ENCODE assay signal across 1 cellular context in genomic region chr18:24426398-24427294, GRCh38.
TF ChIP-seq lines count a peak whose summit lies in the region.

Gene IMPACT, plus strand, starts transcription at chr18:24426670. Its CDS starts 87 bp downstream, at chr18:24426757.

TF ChIP-seq in HepG2, 621 proteins besides CTCF, POLR2A, EP300 and RAD21 (continued from another document):
- TF ChIP-seq, protein P1, sequence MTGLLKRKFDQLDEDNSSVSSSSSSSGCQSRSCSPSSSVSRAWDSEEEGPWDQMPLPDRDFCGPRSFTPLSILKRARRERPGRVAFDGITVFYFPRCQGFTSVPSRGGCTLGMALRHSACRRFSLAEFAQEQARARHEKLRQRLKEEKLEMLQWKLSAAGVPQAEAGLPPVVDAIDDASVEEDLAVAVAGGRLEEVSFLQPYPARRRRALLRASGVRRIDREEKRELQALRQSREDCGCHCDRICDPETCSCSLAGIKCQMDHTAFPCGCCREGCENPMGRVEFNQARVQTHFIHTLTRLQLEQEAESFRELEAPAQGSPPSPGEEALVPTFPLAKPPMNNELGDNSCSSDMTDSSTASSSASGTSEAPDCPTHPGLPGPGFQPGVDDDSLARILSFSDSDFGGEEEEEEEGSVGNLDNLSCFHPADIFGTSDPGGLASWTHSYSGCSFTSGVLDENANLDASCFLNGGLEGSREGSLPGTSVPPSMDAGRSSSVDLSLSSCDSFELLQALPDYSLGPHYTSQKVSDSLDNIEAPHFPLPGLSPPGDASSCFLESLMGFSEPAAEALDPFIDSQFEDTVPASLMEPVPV (CRISPR knock-in tag; IDR thresholded peaks at IDR 0.05): 0 out of 2 replicates have a peak, but pooled peaks have one; percentile 27
- TF ChIP-seq YEATS4 (CRISPR knock-in tag; IDR thresholded peaks at IDR 0.05; ENCODE audit: borderline replicate concordance) (peak; percentile 78; the same call in 1 of the 2 replicates), BCL6 (CRISPR knock-in tag; IDR thresholded peaks at IDR 0.05) (no peak), ZNF574 (CRISPR knock-in tag; IDR thresholded peaks at IDR 0.05) (peak; percentile 65), SP4 (CRISPR knock-in tag; IDR thresholded peaks at IDR 0.05) (peak; percentile 69; the same call in 1 of the 2 replicates), SALL1 (CRISPR knock-in tag; IDR thresholded peaks at IDR 0.05) (peak; percentile 46), FOXC1 (CRISPR knock-in tag; IDR thresholded peaks at IDR 0.05; ENCODE audit: borderline replicate concordance) (peak; percentile 88), SSRP1 (CRISPR knock-in tag; IDR thresholded peaks at IDR 0.05) (no peak), HDAC6 (IDR thresholded peaks at IDR 0.05; ENCODE audit: low read depth, low read length) (no peak), ZFP91 (CRISPR knock-in tag; IDR thresholded peaks at IDR 0.05; ENCODE audit: borderline replicate concordance) (peak; percentile 35; the same call in 1 of the 2 replicates), ZNF790 (CRISPR knock-in tag; IDR thresholded peaks at IDR 0.05; ENCODE audit: borderline replicate concordance) (peak; percentile 38; the same call in 1 of the 2 replicates), POLR2AphosphoS5 (IDR thresholded peaks at IDR 0.05; ENCODE audit: low read depth, low read length) (peak; percentile 46; the same call in 1 of the 2 replicates), ZNF230 (CRISPR knock-in tag; IDR thresholded peaks at IDR 0.05) (0 out of 2 replicates have a peak, but pooled peaks have one; percentile 42), ATF7-NPFF (CRISPR knock-in tag; IDR thresholded peaks at IDR 0.05; ENCODE audit: low read depth) (peak; percentile 38; the same call in 1 of the 2 replicates), MTF2 (CRISPR knock-in tag; IDR thresholded peaks at IDR 0.05; ENCODE audit: borderline replicate concordance) (peak; percentile 64; the same call in 1 of the 2 replicates), HOXD1 (CRISPR knock-in tag; IDR thresholded peaks at IDR 0.05) (no peak; the same call in 1 of the 2 replicates), HOXA5 (CRISPR knock-in tag; IDR thresholded peaks at IDR 0.05) (0 out of 2 replicates have a peak, but pooled peaks have one; percentile 47), ASH2L (IDR thresholded peaks at IDR 0.05; ENCODE audit: insufficient read length, low read depth, low read length) (peak; percentile 66), FOXO1 (CRISPR knock-in tag; IDR thresholded peaks at IDR 0.05) (0 out of 2 replicates have a peak, but pooled peaks have one; percentile 32), MYC (CRISPR knock-in tag; IDR thresholded peaks at IDR 0.05; ENCODE audit: borderline replicate concordance) (peak; percentile 82; the same call in 1 of the 2 replicates), ZNF451 (CRISPR knock-in tag; IDR thresholded peaks at IDR 0.05) (0 out of 2 replicates have a peak, but pooled peaks have one; percentile 54), MXD1 (CRISPR knock-in tag; IDR thresholded peaks at IDR 0.05) (peak; percentile 76; the same call in 1 of the 2 replicates), ATRX (CRISPR knock-in tag; IDR thresholded peaks at IDR 0.05; ENCODE audit: borderline replicate concordance) (no peak), KLF12 (CRISPR knock-in tag; IDR thresholded peaks at IDR 0.05; ENCODE audit: borderline replicate concordance) (peak; percentile 26; the same call in 1 of the 2 replicates), ZNF501 (CRISPR knock-in tag; IDR thresholded peaks at IDR 0.05) (peak; percentile 19; the same call in 1 of the 2 replicates), ZSCAN22 (CRISPR knock-in tag; IDR thresholded peaks at IDR 0.05) (no peak), ZNF296 (CRISPR knock-in tag; conservative IDR thresholded peaks at IDR 0.05) (no peak), HES4 (CRISPR knock-in tag; IDR thresholded peaks at IDR 0.05; ENCODE audit: borderline replicate concordance) (0 out of 2 replicates have a peak, but pooled peaks have one; percentile 5), SRSF1 (optimal IDR thresholded peaks at IDR 0.05; ENCODE audit: low read depth, low read length) (peak; percentile 57), STAG1 (CRISPR knock-in tag; IDR thresholded peaks at IDR 0.05) (no peak), MTA3 (CRISPR knock-in tag; IDR thresholded peaks at IDR 0.05) (no peak), GTF3A (CRISPR knock-in tag; conservative IDR thresholded peaks at IDR 0.05) (no peak)
- TF ChIP-seq, protein P2, sequence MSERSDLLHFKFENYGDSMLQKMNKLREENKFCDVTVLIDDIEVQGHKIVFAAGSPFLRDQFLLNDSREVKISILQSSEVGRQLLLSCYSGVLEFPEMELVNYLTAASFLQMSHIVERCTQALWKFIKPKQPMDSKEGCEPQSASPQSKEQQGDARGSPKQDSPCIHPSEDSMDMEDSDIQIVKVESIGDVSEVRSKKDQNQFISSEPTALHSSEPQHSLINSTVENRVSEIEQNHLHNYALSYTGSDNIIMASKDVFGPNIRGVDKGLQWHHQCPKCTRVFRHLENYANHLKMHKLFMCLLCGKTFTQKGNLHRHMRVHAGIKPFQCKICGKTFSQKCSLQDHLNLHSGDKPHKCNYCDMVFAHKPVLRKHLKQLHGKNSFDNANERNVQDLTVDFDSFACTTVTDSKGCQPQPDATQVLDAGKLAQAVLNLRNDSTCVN (CRISPR knock-in tag; IDR thresholded peaks at IDR 0.05; ENCODE audit: borderline replicate concordance): no peak
- TF ChIP-seq, protein P3, sequence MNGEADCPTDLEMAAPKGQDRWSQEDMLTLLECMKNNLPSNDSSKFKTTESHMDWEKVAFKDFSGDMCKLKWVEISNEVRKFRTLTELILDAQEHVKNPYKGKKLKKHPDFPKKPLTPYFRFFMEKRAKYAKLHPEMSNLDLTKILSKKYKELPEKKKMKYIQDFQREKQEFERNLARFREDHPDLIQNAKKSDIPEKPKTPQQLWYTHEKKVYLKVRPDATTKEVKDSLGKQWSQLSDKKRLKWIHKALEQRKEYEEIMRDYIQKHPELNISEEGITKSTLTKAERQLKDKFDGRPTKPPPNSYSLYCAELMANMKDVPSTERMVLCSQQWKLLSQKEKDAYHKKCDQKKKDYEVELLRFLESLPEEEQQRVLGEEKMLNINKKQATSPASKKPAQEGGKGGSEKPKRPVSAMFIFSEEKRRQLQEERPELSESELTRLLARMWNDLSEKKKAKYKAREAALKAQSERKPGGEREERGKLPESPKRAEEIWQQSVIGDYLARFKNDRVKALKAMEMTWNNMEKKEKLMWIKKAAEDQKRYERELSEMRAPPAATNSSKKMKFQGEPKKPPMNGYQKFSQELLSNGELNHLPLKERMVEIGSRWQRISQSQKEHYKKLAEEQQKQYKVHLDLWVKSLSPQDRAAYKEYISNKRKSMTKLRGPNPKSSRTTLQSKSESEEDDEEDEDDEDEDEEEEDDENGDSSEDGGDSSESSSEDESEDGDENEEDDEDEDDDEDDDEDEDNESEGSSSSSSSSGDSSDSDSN (CRISPR knock-in tag; IDR thresholded peaks at IDR 0.05): peak; percentile 71; the same call in 1 of the 2 replicates
- TF ChIP-seq, protein P4, sequence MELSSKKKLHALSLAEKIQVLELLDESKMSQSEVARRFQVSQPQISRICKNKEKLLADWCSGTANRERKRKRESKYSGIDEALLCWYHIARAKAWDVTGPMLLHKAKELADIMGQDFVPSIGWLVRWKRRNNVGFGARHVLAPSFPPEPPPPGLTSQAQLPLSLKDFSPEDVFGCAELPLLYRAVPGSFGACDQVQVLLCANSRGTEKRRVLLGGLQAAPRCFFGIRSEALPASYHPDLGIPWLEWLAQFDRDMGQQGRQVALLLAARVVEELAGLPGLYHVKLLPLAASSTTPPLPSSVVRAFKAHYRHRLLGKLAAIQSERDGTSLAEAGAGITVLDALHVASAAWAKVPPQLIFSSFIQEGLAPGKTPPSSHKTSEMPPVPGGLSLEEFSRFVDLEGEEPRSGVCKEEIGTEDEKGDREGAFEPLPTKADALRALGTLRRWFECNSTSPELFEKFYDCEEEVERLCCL (CRISPR knock-in tag; IDR thresholded peaks at IDR 0.05; ENCODE audit: borderline replicate concordance): no peak
- TF ChIP-seq, protein P5, sequence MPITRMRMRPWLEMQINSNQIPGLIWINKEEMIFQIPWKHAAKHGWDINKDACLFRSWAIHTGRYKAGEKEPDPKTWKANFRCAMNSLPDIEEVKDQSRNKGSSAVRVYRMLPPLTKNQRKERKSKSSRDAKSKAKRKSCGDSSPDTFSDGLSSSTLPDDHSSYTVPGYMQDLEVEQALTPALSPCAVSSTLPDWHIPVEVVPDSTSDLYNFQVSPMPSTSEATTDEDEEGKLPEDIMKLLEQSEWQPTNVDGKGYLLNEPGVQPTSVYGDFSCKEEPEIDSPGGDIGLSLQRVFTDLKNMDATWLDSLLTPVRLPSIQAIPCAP (CRISPR knock-in tag; IDR thresholded peaks at IDR 0.05; ENCODE audit: low read depth): 0 out of 2 replicates have a peak, but pooled peaks have one; percentile 50
